In the genomic region with DNA sequence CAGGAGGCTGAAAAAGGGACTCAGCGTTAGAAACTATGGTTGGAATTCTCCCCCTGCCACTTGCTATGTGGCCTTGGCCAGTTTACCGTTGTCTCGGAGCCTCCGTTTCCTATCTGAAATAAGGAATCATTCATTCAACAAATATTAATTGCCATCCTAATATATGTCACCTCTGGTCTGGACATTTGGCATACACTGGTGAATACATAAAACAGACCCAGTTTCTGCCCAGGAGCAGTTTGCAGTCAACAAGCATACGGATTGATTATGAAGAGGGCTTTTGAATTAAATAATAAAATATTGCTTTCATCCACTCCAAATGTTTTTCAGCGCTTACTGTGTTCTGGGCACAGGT, we compare ENCODE assay signal across 8 cellular contexts. TPM values are rescaled to one million over a fixed set of nuclear protein-coding genes. Genes with fewer than 3 reads are reported as not detected.
DNase-seq lines count a peak whose midpoint lies in the region; ATAC-seq and TF ChIP-seq lines count a peak whose summit lies in the region.

No MANE protein-coding gene starts in this region.

- DNase-seq in CD14-positive monocyte (ENCODE audit: low spot score), result no peak
- DNase-seq in LNCaP clone FGC (ENCODE audit: low read depth), result no peak
- DNase-seq in dorsolateral prefrontal cortex, result no peak
- no peak for DNase-seq in nephron progenitor cell
- no peak for DNase-seq in NCI-H1930 (lab: John Stamatoyannopoulos, UW)
- no peak for DNase-seq in inferior parietal cortex (ENCODE audit: extremely low spot score)

- H3K27ac Mint-ChIP-seq in CD14-positive monocyte (no peak overlapping the region), nephron progenitor cell (no peak overlapping the region)

- intact Hi-C loops in CD14-positive monocyte (cut with micrococcal nuclease) (no loop called here), dorsolateral prefrontal cortex (cut with DNase I) (loop anchor here (10.0 kb wide), 1 partner anchor 122 kb away; no protein-coding TSS in a partner anchor)

- peak overlapping the region in 15 of 59 donors; percentile 10 to 55 (median 29) for H3K27ac ChIP-seq in dorsolateral prefrontal cortex

- peaks cover 77 to 85% (median 82%) of the 10 kb centered on the region in 3 donors for H3K27me3 Mint-ChIP-seq in CD14-positive monocyte (ENCODE audit: low read depth in 3 of 3)
- H3K27me3 Mint-ChIP-seq in nephron progenitor cell (ENCODE audit: low read depth, poor library complexity), result peaks cover 77% of the 10 kb centered on the region

- peaks cover 0 to 20% (median 5%) of the 10 kb centered on the region in 7 donors for H3K9me3 Mint-ChIP-seq in CD14-positive monocyte
- H3K9me3 Mint-ChIP-seq in nephron progenitor cell, result no peaks in the 10 kb centered on the region

- ATAC-seq in GM21515 (IDR thresholded peaks at IDR 0.05; ENCODE audit: unreplicated experiment) (no peak), HG03196 (IDR thresholded peaks at IDR 0.05; ENCODE audit: unreplicated experiment) (no peak)

- H3K27me3 ChIP-seq in dorsolateral prefrontal cortex, result peaks cover 0 to 92% (median 42%) of the 10 kb centered on the region in 45 donors

- peak overlapping the region; percentile 93 to 100 for H3K4me3 Mint-ChIP-seq in CD14-positive monocyte
- peak overlapping the region; percentile 88 for H3K4me3 Mint-ChIP-seq in nephron progenitor cell

- TF ChIP-seq CTCF in CD14-positive monocyte (IDR thresholded peaks at IDR 0.05) (no peak), LNCaP clone FGC (IDR thresholded peaks at IDR 0.05; ENCODE audit: control insufficient read depth, extremely low read depth, insufficient read depth) (no peak), dorsolateral prefrontal cortex (IDR thresholded peaks at IDR 0.05 in 54 of 56, conservative IDR thresholded peaks at IDR 0.05 in 2 of 56; ENCODE audit: low read depth in 1 of 56, partially characterized antibody in 56 of 56) (no peak), nephron progenitor cell (IDR thresholded peaks at IDR 0.05) (no peak)

- H3K4me3 ChIP-seq in LNCaP clone FGC (ENCODE audit: low read depth, low read length) (peak overlapping the region; percentile 57), dorsolateral prefrontal cortex (peak overlapping the region; percentile 36 to 73 (median 57))

- H3K36me3 Mint-ChIP-seq in CD14-positive monocyte (peaks cover 0 to 16% of the 10 kb centered on the region in 2 donors), nephron progenitor cell (ENCODE audit: low read depth) (no peaks in the 10 kb centered on the region)

- peaks cover 30% of the 10 kb centered on the region for H3K4me1 Mint-ChIP-seq in CD14-positive monocyte
- peaks cover 38% of the 10 kb centered on the region for H3K4me1 Mint-ChIP-seq in nephron progenitor cell

RNA-seq across cellular contexts. Expression of a gene that starts 7.6 kb away (rescaled TPM):
- polyA plus RNA-seq in CD14-positive monocyte, result not detected
- total RNA-seq in dorsolateral prefrontal cortex, result 1 to 10 TPM in 37 of 120 experiments, under 1 TPM in 52, not detected in 31; 0.22 to 3.0 (median 0.85) TPM

RNA-seq across cellular contexts. Expression of a gene that starts 28.0 kb away (rescaled TPM):
- 10 to 100 TPM; 73.4 to 83.3 TPM for polyA plus RNA-seq in CD14-positive monocyte
- total RNA-seq in dorsolateral prefrontal cortex, result 10 to 100 TPM; 10.0 to 28.8 (median 19.4) TPM

Comparison
In these comparisons a context has a peak if more than half of its experiments do, and no peak if none do; other contexts are left out.
1. intact Hi-C loops: an anchor here in dorsolateral prefrontal cortex (10.0 kb wide); none called in CD14-positive monocyte.